7 cellular contexts compared by ENCODE assay signal in genomic region chr2:97687235-97687634, GRCh38. TPM values are rescaled to one million over a fixed set of nuclear protein-coding genes. Genes with fewer than 3 reads are reported as not detected.
"Had no signal": no experiment of that assay in that cellular context is flagged by ENCODE, and none has a peak within 500 bp of the region (broad histone marks: within the 10 kb centered on the region; RNA-seq: fewer than 3 reads in every experiment).

No MANE protein-coding gene starts in this region.

RNA-seq across cellular contexts. Expression of gene ZAP70, which starts 26.1 kb away (rescaled TPM):
- total RNA-seq: dermis blood vessel endothelial cell, endothelial cell of umbilical vein, epithelial cell of proximal tubule, fibroblast of lung, foreskin keratinocyte, kidney epithelial cell, lung microvascular endothelial cell had no signal
- polyA plus RNA-seq: fibroblast of lung had no signal
